In genomic region chr7:32506266-32507054, GRCh38 we compare ENCODE assay signal across 9 cellular contexts. TPM values are rescaled to one million over a fixed set of nuclear protein-coding genes. Genes with fewer than 3 reads are reported as not detected.
A peak's percentile ranks its signal among the peaks of the same experiment; 100 is the strongest.
DNase-seq lines count a peak whose midpoint lies in the region; ATAC-seq, FAIRE-seq and TF ChIP-seq lines count a peak whose summit lies in the region.
"Had no signal": no experiment of that assay in that cellular context is flagged by ENCODE, and none has a peak within 500 bp of the region (broad histone marks: within the 10 kb centered on the region; RNA-seq: fewer than 3 reads in every experiment).

No MANE protein-coding gene starts in this region.

- H3K36me3 Mint-ChIP-seq in CD8-positive, alpha-beta T cell, result peaks cover 15% of the 10 kb centered on the region
- peaks cover 23% of the 10 kb centered on the region for H3K36me3 Mint-ChIP-seq in progenitor cell of endocrine pancreas (ENCODE audit: insufficient read depth)

- no peaks in the 10 kb centered on the region for H3K9me3 Mint-ChIP-seq in CD8-positive, alpha-beta T cell
- H3K9me3 Mint-ChIP-seq in progenitor cell of endocrine pancreas (ENCODE audit: low read depth), result peaks cover 15% of the 10 kb centered on the region

- no peak for TF ChIP-seq EP300 in sigmoid colon (IDR thresholded peaks at IDR 0.05)

- intact Hi-C loops in CD8-positive, alpha-beta T cell (cut with DNase I, micrococcal nuclease), result no loop called here
- intact Hi-C loops in posterior vena cava (cut with DNase I) (no loop called here), sigmoid colon (cut with DNase I) (no loop called here)

- no peak for TF ChIP-seq CTCF in CD8-positive, alpha-beta T cell (IDR thresholded peaks at IDR 0.05)
- TF ChIP-seq CTCF in RWPE2 (IDR thresholded peaks at IDR 0.05; ENCODE audit: poor library complexity, severe bottlenecking) (no peak), progenitor cell of endocrine pancreas (IDR thresholded peaks at IDR 0.05; ENCODE audit: unreplicated experiment) (no peak), sigmoid colon (IDR thresholded peaks at IDR 0.05) (no peak)

- peak; percentile 46 for ATAC-seq in CD8-positive, alpha-beta T cell
- ATAC-seq in RWPE2 (ENCODE audit: low read depth) (peak; percentile 94), HG02970 (IDR thresholded peaks at IDR 0.05; ENCODE audit: low FRiP score, unreplicated experiment) (no peak)

- no peak overlapping the region for H3K27ac ChIP-seq in CD8-positive, alpha-beta T cell (ENCODE audit: low read depth, low read length)
- peak overlapping the region; percentile 49 for H3K27ac ChIP-seq in RWPE2 (ENCODE audit: poor library complexity, severe bottlenecking)
- H3K27ac ChIP-seq in sigmoid colon, result no peak overlapping the region
- H3K27ac ChIP-seq: HL-60 had no signal

- DNase-seq in CD8-positive, alpha-beta T cell, result no peak
- peak; percentile 82 for DNase-seq in H54 (ENCODE audit: insufficient read length, low spot score)
- DNase-seq in RWPE2 (ENCODE audit: low spot score), result no peak
- peak; percentile 89 for DNase-seq in fibroblast of the conjunctiva (ENCODE audit: low read depth)
- DNase-seq in posterior vena cava (ENCODE audit: low spot score), result no peak
- DNase-seq in progenitor cell of endocrine pancreas (ENCODE audit: low spot score, unreplicated experiment), result no peak
- DNase-seq in sigmoid colon, result no peak

- peak overlapping the region; percentile 26 for H3K4me3 Mint-ChIP-seq in CD8-positive, alpha-beta T cell
- H3K4me3 Mint-ChIP-seq in progenitor cell of endocrine pancreas (ENCODE audit: low read depth), result no peak overlapping the region

- peaks cover 64% of the 10 kb centered on the region for H3K4me1 Mint-ChIP-seq in CD8-positive, alpha-beta T cell (ENCODE audit: low read depth)
- H3K4me1 Mint-ChIP-seq in progenitor cell of endocrine pancreas (ENCODE audit: low read depth), result peaks cover 9% of the 10 kb centered on the region

- H3K9me3 ChIP-seq in CD8-positive, alpha-beta T cell (ENCODE audit: low read length), result no peaks in the 10 kb centered on the region
- H3K9me3 ChIP-seq in RWPE2 (ENCODE audit: severe bottlenecking) (no peaks in the 10 kb centered on the region), sigmoid colon (no peaks in the 10 kb centered on the region)

- H3K4me3 ChIP-seq in CD8-positive, alpha-beta T cell (ENCODE audit: low read depth, low read length), result no peak overlapping the region
- no peak overlapping the region for H3K4me3 ChIP-seq in RWPE2 (ENCODE audit: severe bottlenecking)
- no peak overlapping the region for H3K4me3 ChIP-seq in sigmoid colon

- FAIRE-seq in H54 (lab: Jason Lieb, UNC), result peak; percentile 96

- H3K27me3 Mint-ChIP-seq in CD8-positive, alpha-beta T cell (ENCODE audit: low read depth), result no peaks in the 10 kb centered on the region
- no peaks in the 10 kb centered on the region for H3K27me3 Mint-ChIP-seq in progenitor cell of endocrine pancreas

- POLR2A ChIA-PET in CD8-positive, alpha-beta T cell (lab: Charles Lee), result no interaction called here

- H3K27ac Mint-ChIP-seq in CD8-positive, alpha-beta T cell, result peak overlapping the region; percentile 41
- H3K27ac Mint-ChIP-seq in progenitor cell of endocrine pancreas, result no peak overlapping the region

- TF ChIP-seq POLR2A in H54 (IDR thresholded peaks at IDR 0.05; ENCODE audit: low read depth, low read length) (no peak), sigmoid colon (IDR thresholded peaks at IDR 0.05) (no peak)

- H3K36me3 ChIP-seq in CD8-positive, alpha-beta T cell (ENCODE audit: insufficient read depth, low read length), result peaks cover 6% of the 10 kb centered on the region
- H3K36me3 ChIP-seq in RWPE2 (ENCODE audit: low read depth) (peaks cover 15% of the 10 kb centered on the region), sigmoid colon (no peaks in the 10 kb centered on the region)

- H3K4me1 ChIP-seq in CD8-positive, alpha-beta T cell (ENCODE audit: insufficient read depth, low read length), result peaks cover 42% of the 10 kb centered on the region
- peaks cover 24% of the 10 kb centered on the region for H3K4me1 ChIP-seq in RWPE2 (ENCODE audit: insufficient read depth, poor library complexity, severe bottlenecking)
- H3K4me1 ChIP-seq in sigmoid colon, result peaks cover 0 to 10% (median 6%) of the 10 kb centered on the region in 4 donors

- no peaks in the 10 kb centered on the region for H3K27me3 ChIP-seq in CD8-positive, alpha-beta T cell (ENCODE audit: insufficient read depth, low read length)
- no peaks in the 10 kb centered on the region for H3K27me3 ChIP-seq in RWPE2 (ENCODE audit: insufficient read depth, poor library complexity, severe bottlenecking)
- no peaks in the 10 kb centered on the region for H3K27me3 ChIP-seq in sigmoid colon

- WGBS in sigmoid colon, 2 donors, result 88 to 89% methylated on average over 5 of the region's 5 CpGs

- CTCF ChIA-PET in CD8-positive, alpha-beta T cell (lab: Charles Lee), result interaction anchor here (1.1 kb wide), 1 partner anchor 10 kb away, joined by 3 read pairs; no protein-coding TSS in a partner anchor

RNA-seq across cellular contexts. Expression of gene AVL9, which starts 11.2 kb away (rescaled TPM):
- 10 to 100 TPM; 22.4 to 24.7 TPM for total RNA-seq in CD8-positive, alpha-beta T cell
- total RNA-seq in posterior vena cava (10 to 100 TPM; 25.5 to 28.8 TPM), progenitor cell of endocrine pancreas (50.2 and 50.7 TPM in 2 replicates), sigmoid colon (10 to 100 TPM; 18.5 to 25.0 (median 21.0) TPM)
- polyA plus RNA-seq in sigmoid colon, result 10 to 100 TPM; 15.6 to 35.1 (median 27.3) TPM

RNA-seq across cellular contexts. Expression of gene LSM5, which starts 16.3 kb away (rescaled TPM):
- 10 to 100 TPM; 32.1 to 38.6 TPM for total RNA-seq in CD8-positive, alpha-beta T cell
- 10 to 100 TPM; 31.0 to 38.7 TPM for total RNA-seq in posterior vena cava
- total RNA-seq in progenitor cell of endocrine pancreas, result 76.9 and 78.1 TPM in 2 replicates
- total RNA-seq in sigmoid colon, result 10 to 100 TPM; 17.8 to 59.1 (median 23.1) TPM
- 100 to 1,000 TPM in 1 of 3 donors, 10 to 100 TPM in 2; 86.5 to 107 (median 90.1) TPM for polyA plus RNA-seq in sigmoid colon

Comparison
In these comparisons a context has a peak if more than half of its experiments do, and no peak if none do; other contexts are left out.
1. DNase-seq: peak in H54 (single experiment) and fibroblast of the conjunctiva (single experiment); none in CD8-positive, alpha-beta T cell (0 of 7), RWPE2 (single experiment), posterior vena cava (single experiment), progenitor cell of endocrine pancreas (single experiment) and sigmoid colon (single experiment).